In the genomic region with DNA sequence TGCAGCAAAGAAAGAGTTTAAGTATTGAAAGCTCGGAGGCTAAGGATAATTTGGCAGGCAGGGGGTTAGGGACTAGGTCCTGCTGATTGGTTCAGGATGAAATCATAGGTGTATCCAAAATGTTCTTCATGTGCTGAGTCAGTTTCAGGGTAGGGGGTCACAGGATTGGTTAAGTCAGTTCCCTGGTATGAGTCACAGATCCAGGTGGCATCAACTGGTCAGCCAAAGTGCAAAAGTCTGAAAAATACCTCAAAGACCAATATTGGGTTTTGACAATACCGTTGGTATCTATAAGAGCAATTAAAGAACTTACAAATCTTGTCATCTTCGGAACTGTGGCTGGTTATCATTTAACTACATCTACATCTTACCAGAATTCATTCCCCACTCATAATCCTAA, we compare ENCODE assay signal across 11 cellular contexts. TPM values are rescaled to one million over a fixed set of nuclear protein-coding genes. Genes with fewer than 3 reads are reported as not detected.
DNase-seq lines count a peak whose midpoint lies in the region; ATAC-seq, FAIRE-seq and TF ChIP-seq lines count a peak whose summit lies in the region.
"Had no signal": no experiment of that assay in that cellular context is flagged by ENCODE, and none has a peak within 500 bp of the region (broad histone marks: within the 10 kb centered on the region; RNA-seq: fewer than 3 reads in every experiment).

No MANE protein-coding gene starts in this region.

- H3K79me2 ChIP-seq in osteoblast (ENCODE audit: insufficient read depth, low read length) = no peaks in the 10 kb centered on the region

- intact Hi-C loops in left ventricle myocardium superior (cut with micrococcal nuclease) = no loop called here

- no peaks in the 10 kb centered on the region for H3K27me3 Mint-ChIP-seq in activated naive CD8-positive, alpha-beta T cell treated with anti-CD3 and anti-CD28 coated beads for 36 hours

- H3K27ac ChIP-seq in osteoblast (ENCODE audit: low read depth, low read length) = peak overlapping the region; percentile 53
- H3K27ac ChIP-seq: PC-9 had no signal

- H3K9me3 ChIP-seq in osteoblast (ENCODE audit: low read depth, low read length) = no peaks in the 10 kb centered on the region

- H4K20me1 ChIP-seq in osteoblast (ENCODE audit: insufficient read depth, low read length) = no peaks in the 10 kb centered on the region

- no peak for DNase-seq in activated naive CD8-positive, alpha-beta T cell treated with anti-CD3 and anti-CD28 coated beads for 36 hours
- DNase-seq in osteoblast (ENCODE audit: insufficient read length, low spot score, missing footprints) (no peak), left ventricle myocardium superior (no peak), HTR-8/SVneo (ENCODE audit: insufficient read length, low spot score) (no peak)
- no peak for DNase-seq in activated effector memory CD4-positive, alpha-beta T cell treated with anti-CD3 and anti-CD28 coated beads, Interleukin-2, amount 50 U/mL, for 16 hours
- DNase-seq: hippocampal formation, NCI-H1105, PC-9 had no signal

- peaks cover 27% of the 10 kb centered on the region for H3K4me1 ChIP-seq in osteoblast (ENCODE audit: insufficient read depth, low read length)

- no peak for FAIRE-seq in HTR-8/SVneo (lab: Jason Lieb, UNC)
- FAIRE-seq: G401.6 had no signal

- H3K36me3 ChIP-seq in osteoblast (ENCODE audit: insufficient read depth, low read length) = no peaks in the 10 kb centered on the region

- no peaks in the 10 kb centered on the region for H3K36me3 Mint-ChIP-seq in activated naive CD8-positive, alpha-beta T cell treated with anti-CD3 and anti-CD28 coated beads for 36 hours

- no peaks in the 10 kb centered on the region for H3K9me3 Mint-ChIP-seq in activated naive CD8-positive, alpha-beta T cell treated with anti-CD3 and anti-CD28 coated beads for 36 hours

- peak; percentile 16 for ATAC-seq in GM18909 (IDR thresholded peaks at IDR 0.05; ENCODE audit: poor library complexity, unreplicated experiment)
- ATAC-seq in HG03097 (IDR thresholded peaks at IDR 0.05; ENCODE audit: low FRiP score, unreplicated experiment) = peak; percentile 20
- no peak for ATAC-seq in left ventricle myocardium superior

- no peaks in the 10 kb centered on the region for H3K27me3 ChIP-seq in osteoblast (ENCODE audit: insufficient read depth, low read length)

- peak overlapping the region; percentile 86 for H3K27ac Mint-ChIP-seq in activated naive CD8-positive, alpha-beta T cell treated with anti-CD3 and anti-CD28 coated beads for 36 hours

- H3K4me1 Mint-ChIP-seq in activated naive CD8-positive, alpha-beta T cell treated with anti-CD3 and anti-CD28 coated beads for 36 hours = peaks cover 49% of the 10 kb centered on the region

- no peak overlapping the region for H3K4me3 ChIP-seq in osteoblast (ENCODE audit: insufficient read depth, low read length)
- H3K4me3 ChIP-seq: PC-9 had no signal

- H2AFZ ChIP-seq in osteoblast (ENCODE audit: low read length) = no peak overlapping the region
- H2AFZ ChIP-seq: PC-9 had no signal

- peak overlapping the region; percentile 25 for H3K4me3 Mint-ChIP-seq in activated naive CD8-positive, alpha-beta T cell treated with anti-CD3 and anti-CD28 coated beads for 36 hours

- H3K4me2 ChIP-seq in osteoblast (ENCODE audit: insufficient read depth, low read length) = peak overlapping the region; percentile 35
- H3K4me2 ChIP-seq: PC-9 had no signal

- TF ChIP-seq CTCF in osteoblast (IDR thresholded peaks at IDR 0.05; ENCODE audit: extremely low read depth, low read depth, low read length) = no peak

RNA-seq across cellular contexts. Expression of gene PRDM8, which starts 25.6 kb away (rescaled TPM):
- 1 to 10 TPM; 1.3 to 2.3 TPM for total RNA-seq in activated naive CD8-positive, alpha-beta T cell treated with anti-CD3 and anti-CD28 coated beads for 36 hours
- 3.6 and 5.0 TPM in 2 replicates for total RNA-seq in osteoblast
- 1.0 TPM for total RNA-seq in left ventricle myocardium superior
